ENCODE assay signal across 19 cellular contexts in genomic region chr6:166987930-166988329, GRCh38.
"Had no signal": no experiment of that assay in that cellular context is flagged by ENCODE, and none has a peak within 500 bp of the region (broad histone marks: within the 10 kb centered on the region; RNA-seq: fewer than 3 reads in every experiment).

No MANE protein-coding gene starts in this region.

- H3K4me1 ChIP-seq: adrenal gland, body of pancreas, left ventricle myocardium inferior, right lobe of liver, vagina had no signal

- H3K27ac Mint-ChIP-seq: stimulated activated naive CD8-positive, alpha-beta T cell treated with anti-CD3 and anti-CD28 coated beads, Interleukin-15, amount 100 ng/mL, for 72 hours had no signal

- H3K36me3 ChIP-seq: adrenal gland, left ventricle myocardium inferior, ovary, right lobe of liver, suprapubic skin, transverse colon, vagina had no signal

- DNase-seq: activated CD4-positive, alpha-beta T cell treated with anti-CD3 and anti-CD28 coated beads, Interleukin-2, amount 50 U/mL, for 48 hours; activated gamma-delta T cell treated with Interleukin-2 at 50 U/mL for 16 hours; adrenal gland; body of pancreas; left ventricle myocardium inferior; mammary epithelial cell; ovary; right lobe of liver; small intestine; stimulated activated CD4-positive, alpha-beta T cell treated with anti-CD3 and anti-CD28 coated beads, Interleukin-2, amount 100 ng/mL, for 48 hours; stimulated activated naive CD8-positive, alpha-beta T cell treated with anti-CD3 and anti-CD28 coated beads, Interleukin-15, amount 100 ng/mL, for 72 hours; T-helper 1 cell; T1000; transverse colon had no signal

- H3K9me3 Mint-ChIP-seq: activated naive CD4-positive, alpha-beta T cell treated with anti-CD3 and anti-CD28 coated beads, Interleukin-2, amount 50 U/mL, for 72 hours; stimulated activated naive CD8-positive, alpha-beta T cell treated with anti-CD3 and anti-CD28 coated beads, Interleukin-15, amount 100 ng/mL, for 72 hours had no signal

- H3K27me3 Mint-ChIP-seq: stimulated activated naive CD8-positive, alpha-beta T cell treated with anti-CD3 and anti-CD28 coated beads, Interleukin-15, amount 100 ng/mL, for 72 hours had no signal

- FAIRE-seq: frontal cortex, small intestine had no signal

- H3K27me3 ChIP-seq: adrenal gland, body of pancreas, ovary, right lobe of liver, suprapubic skin, transverse colon, vagina had no signal

- H3K27ac ChIP-seq: adrenal gland, body of pancreas, left ventricle myocardium inferior, ovary, right lobe of liver, suprapubic skin, transverse colon, vagina had no signal

- H3K4me3 Mint-ChIP-seq: stimulated activated naive CD8-positive, alpha-beta T cell treated with anti-CD3 and anti-CD28 coated beads, Interleukin-15, amount 100 ng/mL, for 72 hours had no signal

- H3K9me3 ChIP-seq: adrenal gland, body of pancreas, left ventricle myocardium inferior, ovary, right lobe of liver, suprapubic skin, transverse colon, vagina had no signal

- H3K4me3 ChIP-seq: adrenal gland, body of pancreas, left ventricle myocardium inferior, ovary, right lobe of liver, suprapubic skin, transverse colon, vagina had no signal

- ATAC-seq: activated CD4-positive, CD25-positive, alpha-beta regulatory T cell treated with anti-CD3 and anti-CD28 coated beads, Interleukin-2, amount 50 U/mL, for 24 hours; body of pancreas; right lobe of liver; stimulated activated naive CD8-positive, alpha-beta T cell treated with anti-CD3 and anti-CD28 coated beads, Interleukin-15, amount 100 ng/mL, for 72 hours had no signal
